1 cellular context compared by ENCODE assay signal in the genomic region with DNA sequence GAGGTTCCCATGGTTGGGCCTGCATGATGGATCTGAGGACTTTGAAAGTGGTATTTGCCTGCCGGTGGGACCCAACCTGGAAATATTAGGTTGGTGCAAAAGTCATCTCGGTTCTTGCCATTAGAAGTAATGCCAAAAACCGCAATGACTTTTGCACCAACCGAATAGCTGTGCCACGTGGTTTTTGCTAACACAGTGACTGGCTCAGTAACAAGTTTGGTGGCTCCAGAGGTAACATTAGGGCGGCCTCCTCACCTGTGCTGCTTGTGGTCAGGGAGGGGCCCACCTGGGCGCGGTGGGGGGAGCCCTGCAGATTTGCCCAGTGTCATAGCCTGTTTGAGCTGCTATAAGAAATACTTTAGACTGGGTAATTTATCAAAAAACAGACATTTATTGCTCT.
TF ChIP-seq lines count a peak whose summit lies in the region.

No MANE protein-coding gene starts in this region.

TF ChIP-seq in H1, 55 proteins besides CTCF, POLR2A, EP300 and RAD21:
- TF ChIP-seq HDAC2 (IDR thresholded peaks at IDR 0.05; ENCODE audit: borderline replicate concordance in 1 of 2, low read depth in 2 of 2, low read length in 2 of 2) (no peak), BRCA1 (IDR thresholded peaks at IDR 0.05; ENCODE audit: low read depth, low read length) (no peak), RNF2 (IDR thresholded peaks at IDR 0.05; ENCODE audit: borderline replicate concordance, low read depth, low read length, missing control alignments, poor library complexity, severe bottlenecking) (no peak), SAP30 (IDR thresholded peaks at IDR 0.05; ENCODE audit: insufficient read depth, insufficient replicate concordance, low read length) (no peak), NANOG (IDR thresholded peaks at IDR 0.05; ENCODE audit: insufficient read depth, low read depth, low read length, poor library complexity, severe bottlenecking) (no peak), RBBP5 (IDR thresholded peaks at IDR 0.05; ENCODE audit: borderline replicate concordance, low read depth, low read length) (no peak), NRF1 (IDR thresholded peaks at IDR 0.05; ENCODE audit: low read depth, low read length) (no peak), ZNF274 (IDR thresholded peaks at IDR 0.05; ENCODE audit: borderline replicate concordance, extremely low read depth, low read length) (no peak), SIX5 (IDR thresholded peaks at IDR 0.05; ENCODE audit: low read depth, low read length) (no peak)
- TF ChIP-seq, protein P1, sequence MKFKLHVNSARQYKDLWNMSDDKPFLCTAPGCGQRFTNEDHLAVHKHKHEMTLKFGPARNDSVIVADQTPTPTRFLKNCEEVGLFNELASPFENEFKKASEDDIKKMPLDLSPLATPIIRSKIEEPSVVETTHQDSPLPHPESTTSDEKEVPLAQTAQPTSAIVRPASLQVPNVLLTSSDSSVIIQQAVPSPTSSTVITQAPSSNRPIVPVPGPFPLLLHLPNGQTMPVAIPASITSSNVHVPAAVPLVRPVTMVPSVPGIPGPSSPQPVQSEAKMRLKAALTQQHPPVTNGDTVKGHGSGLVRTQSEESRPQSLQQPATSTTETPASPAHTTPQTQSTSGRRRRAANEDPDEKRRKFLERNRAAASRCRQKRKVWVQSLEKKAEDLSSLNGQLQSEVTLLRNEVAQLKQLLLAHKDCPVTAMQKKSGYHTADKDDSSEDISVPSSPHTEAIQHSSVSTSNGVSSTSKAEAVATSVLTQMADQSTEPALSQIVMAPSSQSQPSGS (IDR thresholded peaks at IDR 0.05; ENCODE audit: low read length): no peak
- TF ChIP-seq, protein P2, sequence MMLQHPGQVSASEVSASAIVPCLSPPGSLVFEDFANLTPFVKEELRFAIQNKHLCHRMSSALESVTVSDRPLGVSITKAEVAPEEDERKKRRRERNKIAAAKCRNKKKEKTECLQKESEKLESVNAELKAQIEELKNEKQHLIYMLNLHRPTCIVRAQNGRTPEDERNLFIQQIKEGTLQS (IDR thresholded peaks at IDR 0.05; ENCODE audit: insufficient read depth, low read depth, low read length): no peak
